Comparison of ENCODE assay signal across 32 cellular contexts in genomic region chr7:20235303-20235702, GRCh38. TPM values are rescaled to one million over a fixed set of nuclear protein-coding genes. Genes with fewer than 3 reads are reported as not detected.
"Had no signal": no experiment of that assay in that cellular context is flagged by ENCODE, and none has a peak within 500 bp of the region (broad histone marks: within the 10 kb centered on the region; RNA-seq: fewer than 3 reads in every experiment).

No MANE protein-coding gene starts in this region.

- H3K27me3 ChIP-seq: ascending aorta, brain microvascular endothelial cell, esophagus squamous epithelium, gastroesophageal sphincter, hepatocyte, sigmoid colon, stomach, thyroid gland, upper lobe of left lung, vagina had no signal

- H3K27ac ChIP-seq: ascending aorta, brain microvascular endothelial cell, esophagus squamous epithelium, gastroesophageal sphincter, parathyroid adenoma, psoas muscle, sigmoid colon, stomach, thyroid gland, upper lobe of left lung, vagina had no signal

- H3K4me3 ChIP-seq: ascending aorta, esophagus squamous epithelium, gastroesophageal sphincter, hepatocyte, psoas muscle, sigmoid colon, smooth muscle cell, stomach, thyroid gland, upper lobe of left lung, vagina had no signal

- ATAC-seq: gastroesophageal sphincter; naive thymus-derived CD4-positive, alpha-beta T cell; psoas muscle; stimulated activated naive B cell treated with anti-CD40 and anti-IgM and Interleukin-4, amounts not matched to agents 10 μg/mL and 1 μg/mL and 100 μg/mL, for 72 hours had no signal

- H3K4me1 ChIP-seq: ascending aorta, esophagus squamous epithelium, gastroesophageal sphincter, parathyroid adenoma, psoas muscle, sigmoid colon, stomach, thyroid gland, upper lobe of left lung had no signal

- DNase-seq: activated CD4-positive, alpha-beta memory T cell treated with anti-CD3 and anti-CD28 coated beads, Interleukin-2, amount 10 ng/mL, durations not matched to agents 7 days and 5 days; activated CD4-positive, alpha-beta T cell treated with anti-CD3 and anti-CD28 coated beads for 1 hour; activated CD4-positive, alpha-beta T cell treated with anti-CD3 and anti-CD28 coated beads, Interleukin-2, amount 10 ng/mL, durations not matched to agents 7 days and 5 days; activated CD8-positive, alpha-beta memory T cell treated with anti-CD3 and anti-CD28 coated beads, Interleukin-2, amount 50 U/mL, for 48 hours; activated gamma-delta T cell; activated naive CD4-positive, alpha-beta T cell treated with anti-CD3 and anti-CD28 coated beads, Interleukin-2, amount 10 ng/mL, durations not matched to agents 7 days and 5 days; activated naive CD8-positive, alpha-beta T cell treated with anti-CD3 and anti-CD28 coated beads, Interleukin-2, amount 10 ng/mL, durations not matched to agents 7 days and 5 days; activated T-cell treated with anti-CD3 and anti-CD28 coated beads, Interleukin-2, amount 50 U/mL, for 24 hours; brain microvascular endothelial cell; caudate nucleus; effector CD4-positive, alpha-beta T cell; esophagus squamous epithelium; left cardiac atrium; midbrain; naive thymus-derived CD4-positive, alpha-beta T cell; nucleus accumbens; psoas muscle; sigmoid colon; stimulated activated CD4-positive, alpha-beta T cell treated with anti-CD3 and anti-CD28 coated beads, Interleukin-1b, Interleukin-23, amount 100 ng/mL, for 48 hours; stimulated activated CD4-positive, alpha-beta T cell treated with anti-CD3 and anti-CD28 coated beads, Interleukin-4, amount 100 ng/mL, for 4 hours; stimulated activated CD8-positive, alpha-beta memory T cell treated with anti-CD3 and anti-CD28 coated beads, Interleukin-4, amount 100 ng/mL, for 48 hours; stimulated activated naive B cell treated with anti-CD40 and anti-IgM and Interleukin-4, amounts not matched to agents 10 μg/mL and 1 μg/mL and 100 μg/mL, for 72 hours; stomach; T-helper 2 cell; thyroid gland; upper lobe of left lung had no signal

- H3K36me3 ChIP-seq: ascending aorta, brain microvascular endothelial cell, esophagus squamous epithelium, gastroesophageal sphincter, sigmoid colon, stomach, thyroid gland, upper lobe of left lung, vagina had no signal

- H3K9me3 ChIP-seq: ascending aorta, esophagus squamous epithelium, gastroesophageal sphincter, psoas muscle, sigmoid colon, stomach, thyroid gland, upper lobe of left lung, vagina had no signal

RNA-seq across cellular contexts. Expression of gene MACC1, which starts 18.1 kb away (rescaled TPM):
- total RNA-seq: ascending aorta had no signal
